Comparison of ENCODE assay signal across 27 cellular contexts in the genomic region with DNA sequence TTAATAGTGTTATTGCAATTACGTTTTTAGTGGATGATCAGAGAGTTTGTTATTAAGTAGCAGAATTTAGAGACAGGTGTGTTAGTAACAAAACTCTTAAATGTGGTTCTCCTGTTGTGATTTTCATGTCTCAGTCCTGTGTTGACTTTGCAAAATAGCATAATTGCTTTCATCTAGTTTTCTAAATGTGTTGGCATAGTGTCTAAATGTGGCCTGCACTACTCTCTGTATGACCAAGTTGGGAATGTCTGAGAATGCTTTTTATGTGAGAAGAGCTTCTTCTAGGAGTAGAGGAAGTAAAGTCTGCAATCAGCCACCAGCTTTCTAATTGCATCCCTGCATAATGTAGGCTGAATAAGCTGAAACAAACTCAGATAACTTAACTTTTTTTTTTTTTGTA.
DNase-seq lines count a peak whose midpoint lies in the region; ATAC-seq and TF ChIP-seq lines count a peak whose summit lies in the region.
"Had no signal": no experiment of that assay in that cellular context is flagged by ENCODE, and none has a peak within 500 bp of the region (broad histone marks: within the 10 kb centered on the region; RNA-seq: fewer than 3 reads in every experiment).

No MANE protein-coding gene starts in this region.

- H4K20me1 ChIP-seq in HCT116 (ENCODE audit: insufficient read depth) (no peaks in the 10 kb centered on the region), KMS-11 (ENCODE audit: insufficient read depth) (no peaks in the 10 kb centered on the region)

- H3K9me3 Mint-ChIP-seq in chondrocyte (ENCODE audit: low read depth) (no peaks in the 10 kb centered on the region), progenitor cell of endocrine pancreas (ENCODE audit: low read depth) (no peaks in the 10 kb centered on the region)
- H3K9me3 Mint-ChIP-seq in activated CD4-positive, alpha-beta T cell treated with anti-CD3 and anti-CD28 coated beads, Interleukin-2, amount 10 ng/mL, durations not matched to agents 7 days and 5 days: peaks cover 5% of the 10 kb centered on the region

- H3K36me3 Mint-ChIP-seq in chondrocyte (ENCODE audit: low read depth) (no peaks in the 10 kb centered on the region), progenitor cell of endocrine pancreas (ENCODE audit: insufficient read depth) (no peaks in the 10 kb centered on the region)
- no peaks in the 10 kb centered on the region for H3K36me3 Mint-ChIP-seq in activated CD4-positive, alpha-beta T cell treated with anti-CD3 and anti-CD28 coated beads, Interleukin-2, amount 10 ng/mL, durations not matched to agents 7 days and 5 days (ENCODE audit: low read depth)
- H3K36me3 Mint-ChIP-seq: stimulated activated naive B cell treated with anti-CD40 and anti-IgM and Interleukin-4, amounts not matched to agents 10 μg/mL and 1 μg/mL and 100 μg/mL, for 72 hours had no signal

- TF ChIP-seq POLR2A in HCT116 (IDR thresholded peaks at IDR 0.05; ENCODE audit: borderline replicate concordance, extremely low read depth, insufficient read depth, insufficient read length): no peak

- POLR2A ChIA-PET in HCT116 (lab: Charles Lee): interaction anchor here (1.2 kb wide), 1 partner anchor 20 kb away, joined by 3 read pairs; no protein-coding TSS in a partner anchor
- POLR2A ChIA-PET in activated CD4-positive, alpha-beta T cell treated with anti-CD3 and anti-CD28 coated beads, Interleukin-2, amount 10 ng/mL, durations not matched to agents 7 days and 5 days (lab: Charles Lee): no interaction called here

- H3K27ac ChIP-seq in ACC112 (ENCODE audit: low read depth, low read length) (peak overlapping the region; percentile 10; the same call in 1 of the 2 replicates), HCT116 (ENCODE audit: low read depth, low read length) (peak overlapping the region; percentile 76), KMS-11 (peak overlapping the region; percentile 67)
- H3K27ac ChIP-seq: left lung, pancreas, RWPE1, upper lobe of left lung had no signal

- CTCF ChIA-PET in HCT116 (lab: Charles Lee): no interaction called here
- CTCF ChIA-PET in activated CD4-positive, alpha-beta T cell treated with anti-CD3 and anti-CD28 coated beads, Interleukin-2, amount 10 ng/mL, durations not matched to agents 7 days and 5 days (lab: Charles Lee): no interaction called here

- DNase-seq in HCT116 (ENCODE audit: low read depth, low spot score): no peak
- no peak for DNase-seq in chondrocyte (ENCODE audit: low spot score)
- DNase-seq in activated CD4-positive, alpha-beta T cell treated with anti-CD3 and anti-CD28 coated beads, Interleukin-2, amount 10 ng/mL, durations not matched to agents 7 days and 5 days: no peak
- DNase-seq in progenitor cell of endocrine pancreas (ENCODE audit: low spot score, unreplicated experiment): no peak
- no peak for DNase-seq in NCI-H446 treated with DMSO at 0.1 percent for 48 hours (lab: John Stamatoyannopoulos, UW)
- DNase-seq: activated CD4-positive, CD25-positive, alpha-beta regulatory T cell; activated T-cell treated with anti-CD3 and anti-CD28 coated beads, Interleukin-2, amount 50 U/mL, for 48 hours; CD4-positive, CD25-positive, alpha-beta regulatory T cell; central memory CD4-positive, alpha-beta T cell; effector memory CD8-positive, alpha-beta T cell; erythroblast; glutamatergic neuron; left lung; mesendoderm; NCI-H1092; NCI-H1694; NCI-H446; pancreas; stimulated activated naive B cell treated with anti-CD40 and anti-IgM and Interleukin-4, amounts not matched to agents 10 μg/mL and 1 μg/mL and 100 μg/mL, for 72 hours; upper lobe of left lung had no signal

- H3K36me3 ChIP-seq in ACC112 (ENCODE audit: insufficient read depth, low read length) (no peaks in the 10 kb centered on the region), HCT116 (ENCODE audit: control insufficient read depth in 1 of 2, insufficient read depth in 2 of 2, low read length in 2 of 2) (no peaks in the 10 kb centered on the region), KMS-11 (ENCODE audit: insufficient read depth) (no peaks in the 10 kb centered on the region)
- H3K36me3 ChIP-seq: left lung, pancreas, upper lobe of left lung had no signal

- intact Hi-C loops in HCT116 (cut with micrococcal nuclease): no loop called here

- H3K4me3 Mint-ChIP-seq in chondrocyte (ENCODE audit: unreplicated experiment) (no peak overlapping the region), progenitor cell of endocrine pancreas (ENCODE audit: low read depth) (no peak overlapping the region)
- no peak overlapping the region for H3K4me3 Mint-ChIP-seq in activated CD4-positive, alpha-beta T cell treated with anti-CD3 and anti-CD28 coated beads, Interleukin-2, amount 10 ng/mL, durations not matched to agents 7 days and 5 days
- H3K4me3 Mint-ChIP-seq: CD4-positive, CD25-positive, alpha-beta regulatory T cell; effector memory CD8-positive, alpha-beta T cell; neural crest cell; stimulated activated naive B cell treated with anti-CD40 and anti-IgM and Interleukin-4, amounts not matched to agents 10 μg/mL and 1 μg/mL and 100 μg/mL, for 72 hours had no signal

- peaks cover 3% of the 10 kb centered on the region for H3K79me2 ChIP-seq in ACC112 (ENCODE audit: control insufficient read depth, insufficient read depth, low read length, unreplicated experiment)
- peaks cover 4% of the 10 kb centered on the region; the same call in 1 of the 2 replicates for H3K79me2 ChIP-seq in HCT116 (ENCODE audit: insufficient read depth, low read length)
- H3K79me2 ChIP-seq in KMS-11 (ENCODE audit: insufficient read depth, low read depth): no peaks in the 10 kb centered on the region

- H3K9ac ChIP-seq in HCT116 (ENCODE audit: low read length): peak overlapping the region; percentile 23
- H3K9ac ChIP-seq in KMS-11: no peak overlapping the region; the same call in 1 of the 2 replicates

- H3K4me2 ChIP-seq in HCT116 (ENCODE audit: low read length) (peak overlapping the region; percentile 69), KMS-11 (peak overlapping the region; percentile 76)

- H2AFZ ChIP-seq in ACC112 (ENCODE audit: low read length, unreplicated experiment) (no peak overlapping the region), HCT116 (ENCODE audit: low read depth, low read length, poor library complexity, severe bottlenecking) (no peak overlapping the region), KMS-11 (ENCODE audit: low read depth) (peak overlapping the region; percentile 39)

- BruUV-seq in HCT116 (replicated peaks; lab: Mats Ljungman, UMichigan): TSS peak; percentile 47

- H3K27me3 ChIP-seq in ACC112 (ENCODE audit: insufficient read depth, low read length): no peaks in the 10 kb centered on the region
- H3K27me3 ChIP-seq in HCT116 (ENCODE audit: insufficient read depth, low read length): no peaks in the 10 kb centered on the region
- H3K27me3 ChIP-seq in KMS-11 (ENCODE audit: insufficient read depth, low read depth): no peaks in the 10 kb centered on the region
- H3K27me3 ChIP-seq: left lung, pancreas, upper lobe of left lung had no signal

- TF ChIP-seq CTCF in HCT116 (IDR thresholded peaks at IDR 0.05 in 2 of 3, conservative IDR thresholded peaks at IDR 0.05 in 1 of 3; ENCODE audit: borderline replicate concordance in 1 of 3, insufficient read depth in 1 of 3, low read depth in 2 of 3, low read length in 2 of 3) (no peak), KMS-11 (conservative IDR thresholded peaks at IDR 0.05; ENCODE audit: low read depth, low read length) (no peak), chondrocyte (IDR thresholded peaks at IDR 0.05) (no peak), progenitor cell of endocrine pancreas (IDR thresholded peaks at IDR 0.05; ENCODE audit: unreplicated experiment) (no peak)

- ATAC-seq in HCT116: peak; percentile 23
- ATAC-seq in HG02884 (IDR thresholded peaks at IDR 0.05; ENCODE audit: unreplicated experiment): no peak
- ATAC-seq: effector memory CD8-positive, alpha-beta T cell; HepG2; pancreas; stimulated activated naive B cell treated with anti-CD40 and anti-IgM and Interleukin-4, amounts not matched to agents 10 μg/mL and 1 μg/mL and 100 μg/mL, for 72 hours had no signal

- no peaks in the 10 kb centered on the region for H3K27me3 Mint-ChIP-seq in chondrocyte (ENCODE audit: low read depth)
- H3K27me3 Mint-ChIP-seq in activated CD4-positive, alpha-beta T cell treated with anti-CD3 and anti-CD28 coated beads, Interleukin-2, amount 10 ng/mL, durations not matched to agents 7 days and 5 days: no peaks in the 10 kb centered on the region
- H3K27me3 Mint-ChIP-seq in progenitor cell of endocrine pancreas: no peaks in the 10 kb centered on the region
- H3K27me3 Mint-ChIP-seq: CD4-positive, CD25-positive, alpha-beta regulatory T cell; effector memory CD8-positive, alpha-beta T cell; stimulated activated naive B cell treated with anti-CD40 and anti-IgM and Interleukin-4, amounts not matched to agents 10 μg/mL and 1 μg/mL and 100 μg/mL, for 72 hours had no signal

- H3K27ac Mint-ChIP-seq in chondrocyte (ENCODE audit: unreplicated experiment): peak overlapping the region; percentile 13
- H3K27ac Mint-ChIP-seq in activated CD4-positive, alpha-beta T cell treated with anti-CD3 and anti-CD28 coated beads, Interleukin-2, amount 10 ng/mL, durations not matched to agents 7 days and 5 days: no peak overlapping the region
- no peak overlapping the region for H3K27ac Mint-ChIP-seq in progenitor cell of endocrine pancreas
- H3K27ac Mint-ChIP-seq: CD4-positive, CD25-positive, alpha-beta regulatory T cell; effector memory CD8-positive, alpha-beta T cell; stimulated activated naive B cell treated with anti-CD40 and anti-IgM and Interleukin-4, amounts not matched to agents 10 μg/mL and 1 μg/mL and 100 μg/mL, for 72 hours had no signal

- H3K4me1 Mint-ChIP-seq in chondrocyte (ENCODE audit: low read depth): peaks cover 37% of the 10 kb centered on the region
- H3K4me1 Mint-ChIP-seq in activated CD4-positive, alpha-beta T cell treated with anti-CD3 and anti-CD28 coated beads, Interleukin-2, amount 10 ng/mL, durations not matched to agents 7 days and 5 days: no peaks in the 10 kb centered on the region
- H3K4me1 Mint-ChIP-seq in progenitor cell of endocrine pancreas (ENCODE audit: low read depth): peaks cover 4% of the 10 kb centered on the region
- H3K4me1 Mint-ChIP-seq: CD4-positive, CD25-positive, alpha-beta regulatory T cell; stimulated activated naive B cell treated with anti-CD40 and anti-IgM and Interleukin-4, amounts not matched to agents 10 μg/mL and 1 μg/mL and 100 μg/mL, for 72 hours had no signal

- H3K4me3 ChIP-seq in ACC112 (ENCODE audit: low read depth, low read length) (no peak overlapping the region), HCT116 (replicated peaks in 1 of 2; ENCODE audit: low read depth in 1 of 2, low read length in 2 of 2) (peak overlapping the region in 1 of 2 experiments; percentile 33; a peak in 2 of 4 replicates), KMS-11 (IDR thresholded peaks at IDR 0.05; ENCODE audit: insufficient read depth, low read depth, low read length) (no peak overlapping the region)
- H3K4me3 ChIP-seq: left lung, pancreas, skin epidermis, upper lobe of left lung had no signal

- H3K9me2 ChIP-seq in HCT116 (ENCODE audit: insufficient read depth): no peaks in the 10 kb centered on the region

- H3K4me1 ChIP-seq in ACC112 (ENCODE audit: control insufficient read depth, insufficient read depth, low read length, unreplicated experiment) (peaks cover 21% of the 10 kb centered on the region), HCT116 (ENCODE audit: control insufficient read depth in 1 of 2, insufficient read depth in 2 of 2, low read length in 2 of 2) (peaks cover 60 to 63% of the 10 kb centered on the region in 2 experiments), KMS-11 (ENCODE audit: low read depth, poor library complexity, severe bottlenecking) (peaks cover 45% of the 10 kb centered on the region)
- H3K4me1 ChIP-seq: left lung, pancreas, upper lobe of left lung had no signal

- no peak for TF ChIP-seq RAD21 in HCT116 (IDR thresholded peaks at IDR 0.05; ENCODE audit: low read depth)

- RAD21 ChIA-PET in HCT116 (lab: Charles Lee; ENCODE audit: low non-redundant PET in 1 of 2, low total read pairs in 2 of 2, uncharacterized antibody in 2 of 2, unreplicated experiment in 2 of 2): interaction anchor here in 1 of 2 experiments (0.6 kb wide), 1 partner anchor 10 kb away, joined by 6 read pairs; no protein-coding TSS in a partner anchor

- H3K9me3 ChIP-seq in HCT116 (ENCODE audit: control insufficient read depth in 1 of 2, insufficient read depth in 1 of 2, low read depth in 1 of 2, low read length in 2 of 2): no peaks in the 10 kb centered on the region
- H3K9me3 ChIP-seq: pancreas, upper lobe of left lung had no signal

Comparison
In these comparisons a context has a peak if more than half of its experiments do, and no peak if none do; other contexts are left out.
1. H3K27ac ChIP-seq: peak in every context shown above with its lines; median percentile 76 in HCT116; 67 in KMS-11; 10 in ACC112.